21 cellular contexts compared by ENCODE assay signal in the genomic region with DNA sequence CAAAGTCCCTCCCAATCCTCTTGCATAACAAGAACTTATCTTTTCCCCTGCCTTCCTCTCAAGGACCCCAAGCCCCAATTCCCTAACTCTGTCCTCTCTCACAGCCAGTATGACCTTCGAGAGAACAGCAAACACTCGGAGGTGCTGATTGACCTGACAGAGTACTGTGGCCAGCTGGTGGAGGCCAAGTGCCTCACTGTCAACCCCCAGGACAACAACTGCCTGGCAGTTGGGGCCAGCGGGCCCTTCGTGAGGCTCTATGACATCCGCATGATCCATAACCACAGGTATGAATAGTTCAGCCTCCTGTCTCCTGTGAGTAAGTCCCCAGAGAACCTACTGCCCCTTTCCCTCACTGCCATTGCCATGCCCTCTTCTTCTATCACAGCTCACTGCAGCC. TPM values are rescaled to one million over a fixed set of nuclear protein-coding genes. Genes with fewer than 3 reads are reported as not detected.
DNase-seq lines count a peak whose midpoint lies in the region; ATAC-seq, FAIRE-seq and TF ChIP-seq lines count a peak whose summit lies in the region.
"Had no signal": no experiment of that assay in that cellular context is flagged by ENCODE, and none has a peak within 500 bp of the region (broad histone marks: within the 10 kb centered on the region; RNA-seq: fewer than 3 reads in every experiment).

No MANE protein-coding gene starts in this region.

- no peak overlapping the region for H3K27ac Mint-ChIP-seq in nephron progenitor cell
- H3K27ac Mint-ChIP-seq: activated naive CD4-positive, alpha-beta T cell treated with anti-CD3 and anti-CD28 coated beads, Interleukin-2, amount 10 ng/mL, durations not matched to agents 7 days and 5 days; CD4-positive, alpha-beta T cell had no signal

- intact Hi-C loops in Right ventricle myocardium inferior (cut with DNase I) = no loop called here
- intact Hi-C loops in cardiac septum (cut with DNase I) = no loop called here

- ATAC-seq in Right ventricle myocardium inferior = peak; percentile 62
- no peak for ATAC-seq in left lobe of liver
- no peak for ATAC-seq in GM21825 (IDR thresholded peaks at IDR 0.05; ENCODE audit: unreplicated experiment)

- no peak overlapping the region for H3K4me3 ChIP-seq in bronchial epithelial cell (ENCODE audit: low read depth, low read length)
- H3K4me3 ChIP-seq: esophagus squamous epithelium, ovary, SJSA1, skin epidermis, tibial nerve had no signal

- POLR2A ChIA-PET in HEK293T (lab: Yijun Ruan, JAX) = no interaction called here

- peaks cover 8% of the 10 kb centered on the region for H3K36me3 ChIP-seq in bronchial epithelial cell (ENCODE audit: control insufficient read depth, insufficient read depth, low read length)
- H3K36me3 ChIP-seq: ovary had no signal

- H3K4me1 Mint-ChIP-seq in nephron progenitor cell = peaks cover 18% of the 10 kb centered on the region
- H3K4me1 Mint-ChIP-seq: activated naive CD4-positive, alpha-beta T cell treated with anti-CD3 and anti-CD28 coated beads, Interleukin-2, amount 10 ng/mL, durations not matched to agents 7 days and 5 days had no signal

- peak; percentile 66 for FAIRE-seq in bronchial epithelial cell (lab: Jason Lieb, UNC)
- FAIRE-seq: A204.1 had no signal

- H3K9me3 Mint-ChIP-seq in nephron progenitor cell = peaks cover 9% of the 10 kb centered on the region
- H3K9me3 Mint-ChIP-seq: activated naive CD4-positive, alpha-beta T cell treated with anti-CD3 and anti-CD28 coated beads, Interleukin-2, amount 10 ng/mL, durations not matched to agents 7 days and 5 days; CD4-positive, alpha-beta T cell had no signal

- H3K27me3 Mint-ChIP-seq in nephron progenitor cell (ENCODE audit: low read depth, poor library complexity) = no peaks in the 10 kb centered on the region
- H3K27me3 Mint-ChIP-seq: activated naive CD4-positive, alpha-beta T cell treated with anti-CD3 and anti-CD28 coated beads, Interleukin-2, amount 10 ng/mL, durations not matched to agents 7 days and 5 days; CD4-positive, alpha-beta T cell had no signal

- no peaks in the 10 kb centered on the region for H3K27me3 ChIP-seq in bronchial epithelial cell (ENCODE audit: control insufficient read depth, insufficient read depth, low read length)
- H3K27me3 ChIP-seq: esophagus squamous epithelium, ovary, SJSA1, tibial nerve had no signal

- H3K36me3 Mint-ChIP-seq in nephron progenitor cell (ENCODE audit: low read depth) = peaks cover 37% of the 10 kb centered on the region

- CTCF ChIA-PET in HEK293T (lab: Yijun Ruan, JAX) = interaction anchor here (1.0 to 1.7 kb wide), 2 partner anchors 8 to 10 kb away, joined by 3 to 6 read pairs; no protein-coding TSS in a partner anchor

- no peak for DNase-seq in Right ventricle myocardium inferior (ENCODE audit: missing footprints)
- DNase-seq in cardiac septum (ENCODE audit: low spot score) = no peak
- peak; percentile 37 for DNase-seq in bronchial epithelial cell (ENCODE audit: low read depth)
- DNase-seq in left lobe of liver (ENCODE audit: low spot score) = peak; percentile 35
- DNase-seq in activated T-cell treated with anti-CD3 and anti-CD28 coated beads, Interleukin-2, amount 50 U/mL, for 48 hours = no peak
- DNase-seq in nephron progenitor cell = no peak
- DNase-seq in HEK293T (ENCODE audit: extremely low spot score) = no peak
- DNase-seq: activated CD8-positive, alpha-beta memory T cell treated with anti-CD3 and anti-CD28 coated beads, Interleukin-2, amount 50 U/mL, for 48 hours; activated naive CD4-positive, alpha-beta T cell treated with anti-CD3 and anti-CD28 coated beads, Interleukin-2, amount 10 ng/mL, durations not matched to agents 7 days and 5 days; CD4-positive, alpha-beta T cell; esophagus squamous epithelium; Kasumi-1; NCI-H1694; NCI-H446 treated with DMSO at 0.1 percent for 48 hours; ovary; T-helper 9 cell had no signal

- no peak overlapping the region for H3K4me3 Mint-ChIP-seq in nephron progenitor cell
- H3K4me3 Mint-ChIP-seq: activated naive CD4-positive, alpha-beta T cell treated with anti-CD3 and anti-CD28 coated beads, Interleukin-2, amount 10 ng/mL, durations not matched to agents 7 days and 5 days; CD4-positive, alpha-beta T cell had no signal

- TF ChIP-seq CTCF in bronchial epithelial cell (IDR thresholded peaks at IDR 0.05; ENCODE audit: insufficient read depth, low read length, severe bottlenecking) (no peak), nephron progenitor cell (IDR thresholded peaks at IDR 0.05) (no peak)

TF ChIP-seq in HEK293T, 16 proteins besides CTCF, POLR2A, EP300 and RAD21:
- no peak for TF ChIP-seq FOXK2 (IDR thresholded peaks at IDR 0.05)
- TF ChIP-seq HDGF (IDR thresholded peaks at IDR 0.05; ENCODE audit: borderline replicate concordance) = no peak
- no peak for TF ChIP-seq ARNT (IDR thresholded peaks at IDR 0.05)
- no peak for TF ChIP-seq BHLHE40 (IDR thresholded peaks at IDR 0.05; ENCODE audit: borderline replicate concordance)
- no peak for TF ChIP-seq NFRKB (IDR thresholded peaks at IDR 0.05)

RNA-seq across cellular contexts. Expression of gene TMEM222, which starts 29.9 kb away (rescaled TPM):
- 17.9 TPM for total RNA-seq in Right ventricle myocardium inferior
- total RNA-seq in cardiac septum = 26.8 TPM
- total RNA-seq in bronchial epithelial cell = 16.5 and 17.1 TPM in 2 replicates
- 19.9 TPM for total RNA-seq in left lobe of liver

RNA-seq across cellular contexts. Expression of gene SYTL1, which starts 49.7 kb away (rescaled TPM):
- 0.78 TPM for total RNA-seq in Right ventricle myocardium inferior
- total RNA-seq in cardiac septum = 0.65 TPM
- total RNA-seq in bronchial epithelial cell = 31.9 and 86.3 TPM in 2 replicates
- total RNA-seq in left lobe of liver = 0.81 TPM

RNA-seq across cellular contexts. Expression of gene WDTC1, which starts 57.7 kb away (rescaled TPM):
- total RNA-seq in Right ventricle myocardium inferior (64.2 TPM), cardiac septum (53.6 TPM), bronchial epithelial cell (13.4 and 16.5 TPM in 2 replicates), left lobe of liver (21.8 TPM)

Comparison
In these comparisons a context has a peak if more than half of its experiments do, and no peak if none do; other contexts are left out.
1. DNase-seq: peak in bronchial epithelial cell (single experiment) and left lobe of liver (single experiment); none in Right ventricle myocardium inferior (single experiment), cardiac septum (single experiment), activated T-cell treated with anti-CD3 and anti-CD28 coated beads, Interleukin-2, amount 50 U/mL, for 48 hours (0 of 2), nephron progenitor cell (single experiment) and HEK293T (single experiment).
2. RNA of gene SYTL1, which starts 49.7 kb away (total RNA-seq): 31.9 to 86.3 TPM in bronchial epithelial cell; 0.81 TPM in left lobe of liver (single experiment), 0.78 TPM in Right ventricle myocardium inferior (single experiment) and 0.65 TPM in cardiac septum (single experiment); every median in the first group is over 10 times any median in the second.